26 cellular contexts compared by ENCODE assay signal in genomic region chr3:58171126-58171525, GRCh38. TPM values are rescaled to one million over a fixed set of nuclear protein-coding genes. Genes with fewer than 3 reads are reported as not detected.
DNase-seq lines count a peak whose midpoint lies in the region; ATAC-seq, FAIRE-seq and TF ChIP-seq lines count a peak whose summit lies in the region.
"Had no signal": no experiment of that assay in that cellular context is flagged by ENCODE, and none has a peak within 500 bp of the region (broad histone marks: within the 10 kb centered on the region; RNA-seq: fewer than 3 reads in every experiment).

No MANE protein-coding gene starts in this region.

- no peak for DNase-seq in HepG2 (ENCODE audit: low spot score)
- DNase-seq in right lobe of liver, result no peak
- DNase-seq in esophagus squamous epithelium (lab: John Stamatoyannopoulos, UW), result no peak
- DNase-seq in left colon, result no peak
- no peak for DNase-seq in KBM-7
- no peak for DNase-seq in activated CD8-positive, alpha-beta memory T cell treated with anti-CD3 and anti-CD28 coated beads, Interleukin-2, amount 10 ng/mL, durations not matched to agents 7 days and 5 days
- DNase-seq: 8988T; C1 segment of cervical spinal cord; CD8-positive, alpha-beta memory T cell; EL; GF-D8; NCI-H1105; NCI-H146; NCI-H2029; NCI-H226; NCI-H524 treated with DMSO at 0.1 percent for 48 hours; NCI-H82; SJCRH30 had no signal

- no peak overlapping the region for H2AFZ ChIP-seq in HepG2 (ENCODE audit: low read length)
- H2AFZ ChIP-seq in parathyroid adenoma, result peak overlapping the region; percentile 38

- H3K79me2 ChIP-seq in HepG2 (ENCODE audit: insufficient read depth, low read length), result no peaks in the 10 kb centered on the region
- H3K79me2 ChIP-seq in parathyroid adenoma, result no peaks in the 10 kb centered on the region

- H3K27me3 Mint-ChIP-seq in activated CD8-positive, alpha-beta memory T cell treated with anti-CD3 and anti-CD28 coated beads, Interleukin-2, amount 10 ng/mL, durations not matched to agents 7 days and 5 days, result no peaks in the 10 kb centered on the region

- ATAC-seq in HepG2 (no peak), right lobe of liver (no peak), left colon (no peak)
- ATAC-seq in activated CD8-positive, alpha-beta memory T cell treated with anti-CD3 and anti-CD28 coated beads, Interleukin-2, amount 10 ng/mL, durations not matched to agents 7 days and 5 days, result no peak
- ATAC-seq: HCT116, Panc1 had no signal

- H3K27ac ChIP-seq in HepG2 (ENCODE audit: extremely low read length, insufficient read depth, low read length) (peak overlapping the region; percentile 37), right lobe of liver (peak overlapping the region in 1 of 3 donors; percentile 98), esophagus squamous epithelium (peak overlapping the region in 3 of 4 donors; percentile 6 to 63 (median 46)), parathyroid adenoma (peak overlapping the region; percentile 70)
- H3K27ac ChIP-seq: HL-60, KMS-11, SJCRH30 had no signal

- H3K9me3 ChIP-seq in HepG2 (ENCODE audit: low read length) (no peaks in the 10 kb centered on the region), right lobe of liver (no peaks in the 10 kb centered on the region), esophagus squamous epithelium (no peaks in the 10 kb centered on the region), parathyroid adenoma (ENCODE audit: control insufficient read depth, low read length) (no peaks in the 10 kb centered on the region)
- H3K9me3 ChIP-seq: SJCRH30 had no signal

- in situ Hi-C loops in HepG2 (cut with HindIII; ENCODE audit: extremely low pct_ligation_motif_present, low pct_unique_long_range_greater_than_20kb), result no loop called here
- in situ Hi-C loops in KBM-7 (cut with MboI; ENCODE audit: low pct_unique_long_range_greater_than_20kb, low sequenced_read_pairs), result no loop called here

- H3K36me3 ChIP-seq in HepG2 (replicated peaks in 1 of 2; ENCODE audit: control insufficient read depth in 1 of 2, insufficient read depth in 2 of 2, low read length in 2 of 2) (peaks cover 9 to 28% of the 10 kb centered on the region in 2 experiments), right lobe of liver (peaks cover 0 to 13% (median 9%) of the 10 kb centered on the region in 4 donors), esophagus squamous epithelium (peaks cover 0 to 55% (median 14%) of the 10 kb centered on the region in 3 donors), parathyroid adenoma (ENCODE audit: control insufficient read depth, insufficient read depth, low read length) (no peaks in the 10 kb centered on the region)
- H3K36me3 ChIP-seq: SJCRH30 had no signal

- H3K4me3 ChIP-seq in HepG2 (replicated peaks in 1 of 3; ENCODE audit: insufficient read depth in 1 of 3, low read depth in 2 of 3, low read length in 3 of 3) (no peak overlapping the region), right lobe of liver (no peak overlapping the region), esophagus squamous epithelium (no peak overlapping the region), parathyroid adenoma (ENCODE audit: low read depth, low read length) (no peak overlapping the region)
- H3K4me3 ChIP-seq: SJCRH30 had no signal

- H3K27me3 ChIP-seq in HepG2 (ENCODE audit: control insufficient read depth in 1 of 2, insufficient read depth in 2 of 2, low read length in 2 of 2) (no peaks in the 10 kb centered on the region), right lobe of liver (no peaks in the 10 kb centered on the region), esophagus squamous epithelium (no peaks in the 10 kb centered on the region), parathyroid adenoma (ENCODE audit: control insufficient read depth, insufficient read depth, low read length) (no peaks in the 10 kb centered on the region)
- H3K27me3 ChIP-seq: SJCRH30 had no signal

- no peak for TF ChIP-seq RAD21 in HepG2 (CRISPR knock-in tag; IDR thresholded peaks at IDR 0.05)

- WGBS in HepG2 (ENCODE audit: low lambda C conversion rate), result over 99% methylated on average over 9 of the region's 9 CpGs
- WGBS in right lobe of liver (ENCODE audit: insufficient coverage, low coverage, low lambda C conversion rate, missing lambda C conversion rate), result 84% methylated on average over 7 of the region's 9 CpGs
- 80 to 82% methylated on average over 9 of the region's 9 CpGs for WGBS in esophagus squamous epithelium, 2 donors

- no peaks in the 10 kb centered on the region for H3K36me3 Mint-ChIP-seq in activated CD8-positive, alpha-beta memory T cell treated with anti-CD3 and anti-CD28 coated beads, Interleukin-2, amount 10 ng/mL, durations not matched to agents 7 days and 5 days

- intact Hi-C loops in HepG2 (cut with micrococcal nuclease; ENCODE audit: unreplicated experiment) (loop anchor here (5.0 kb wide), 1 partner anchor 164 kb away; the partner anchor contains the start of gene FLNB), right lobe of liver (cut with DNase I) (loop anchor here (10.0 kb wide), 1 partner anchor 166 kb away; the partner anchor contains the start of gene FLNB (in 2 of the 2)), esophagus squamous epithelium (cut with DNase I) (loop anchor here (5.0 kb wide), 1 partner anchor 164 kb away; the partner anchor contains the start of gene FLNB), left colon (cut with DNase I, micrococcal nuclease) (loop anchor here in 1 of 2 donors (10.0 kb wide), 1 partner anchor 166 kb away; the partner anchor contains the start of gene FLNB)

- H3K9ac ChIP-seq in HepG2 (ENCODE audit: insufficient read depth, low read depth, low read length) (no peak overlapping the region), parathyroid adenoma (no peak overlapping the region)
- H3K9ac ChIP-seq: KMS-11 had no signal

- no TSS peak for BruUV-seq in HepG2 (replicated peaks; lab: Mats Ljungman, UMichigan)

- TF ChIP-seq EP300 in HepG2 (IDR thresholded peaks at IDR 0.05; ENCODE audit: low read depth in 2 of 2, low read length in 2 of 2) (no peak), HepG2 (CRISPR knock-in tag; IDR thresholded peaks at IDR 0.05; ENCODE audit: borderline replicate concordance) (no peak)

- H3K4me2 ChIP-seq in HepG2 (ENCODE audit: low read depth, low read length) (no peak overlapping the region), parathyroid adenoma (ENCODE audit: low read length) (peak overlapping the region; percentile 28)
- H3K4me2 ChIP-seq: KMS-11 had no signal

- POLR2A ChIA-PET in HepG2 (lab: Yijun Ruan, JAX), result no interaction called here

- no peak overlapping the region for H3K27ac Mint-ChIP-seq in activated CD8-positive, alpha-beta memory T cell treated with anti-CD3 and anti-CD28 coated beads, Interleukin-2, amount 10 ng/mL, durations not matched to agents 7 days and 5 days

- H3K4me1 ChIP-seq in HepG2 (ENCODE audit: insufficient read depth, low read length), result peaks cover 94% of the 10 kb centered on the region
- peaks cover 3 to 69% (median 32%) of the 10 kb centered on the region in 4 donors for H3K4me1 ChIP-seq in right lobe of liver
- H3K4me1 ChIP-seq in esophagus squamous epithelium, result peaks cover 0 to 48% (median 21%) of the 10 kb centered on the region in 3 donors
- peaks cover 34% of the 10 kb centered on the region for H3K4me1 ChIP-seq in parathyroid adenoma

- CTCF ChIA-PET in HepG2 (lab: Yijun Ruan, JAX; ENCODE audit: low intra/inter-chr PET ratio, low total read pairs), result no interaction called here
- CTCF ChIA-PET in activated CD8-positive, alpha-beta memory T cell treated with anti-CD3 and anti-CD28 coated beads, Interleukin-2, amount 10 ng/mL, durations not matched to agents 7 days and 5 days (lab: Charles Lee), result no interaction called here

- H3K9me3 Mint-ChIP-seq in activated CD8-positive, alpha-beta memory T cell treated with anti-CD3 and anti-CD28 coated beads, Interleukin-2, amount 10 ng/mL, durations not matched to agents 7 days and 5 days (ENCODE audit: low read depth), result no peaks in the 10 kb centered on the region
- H3K9me3 Mint-ChIP-seq: CD8-positive, alpha-beta memory T cell had no signal

- H3K4me1 Mint-ChIP-seq in activated CD8-positive, alpha-beta memory T cell treated with anti-CD3 and anti-CD28 coated beads, Interleukin-2, amount 10 ng/mL, durations not matched to agents 7 days and 5 days, result no peaks in the 10 kb centered on the region
- H3K4me1 Mint-ChIP-seq: CD8-positive, alpha-beta memory T cell had no signal

- no peak overlapping the region for H3K4me3 Mint-ChIP-seq in activated CD8-positive, alpha-beta memory T cell treated with anti-CD3 and anti-CD28 coated beads, Interleukin-2, amount 10 ng/mL, durations not matched to agents 7 days and 5 days
- H3K4me3 Mint-ChIP-seq: CD8-positive, alpha-beta memory T cell had no signal

- H4K20me1 ChIP-seq in HepG2 (ENCODE audit: insufficient read depth, low read length), result no peaks in the 10 kb centered on the region; the same call in 1 of the 2 replicates

- FAIRE-seq in HepG2 (lab: Jason Lieb, UNC), result no peak
- FAIRE-seq: D721Med, H1 had no signal

- no peak for TF ChIP-seq CTCF in HepG2 (CRISPR knock-in tag; IDR thresholded peaks at IDR 0.05)
- no peak for TF ChIP-seq CTCF in right lobe of liver (IDR thresholded peaks at IDR 0.05)
- no peak for TF ChIP-seq CTCF in esophagus squamous epithelium (IDR thresholded peaks at IDR 0.05)
- no peak for TF ChIP-seq CTCF in parathyroid adenoma (IDR thresholded peaks at IDR 0.05)

- TF ChIP-seq POLR2A in HepG2 (IDR thresholded peaks at IDR 0.05; ENCODE audit: insufficient read depth in 1 of 2, low read depth in 2 of 2, low read length in 2 of 2), result no peak
- TF ChIP-seq POLR2A in right lobe of liver (IDR thresholded peaks at IDR 0.05), result no peak
- TF ChIP-seq POLR2A in esophagus squamous epithelium (IDR thresholded peaks at IDR 0.05), result no peak

RNA-seq across cellular contexts. Expression of gene DNASE1L3, which starts 39.6 kb away (rescaled TPM):
- total RNA-seq in HepG2 (2016; rRNA removed; fragmentation: Illumina TruSeq; extraction: Trizol) (0.55 and 0.86 TPM in 2 replicates), right lobe of liver (100 to 1,000 TPM in 1 of 6 experiments, 10 to 100 TPM in 5; 32.9 to 134 (median 61.0) TPM), esophagus squamous epithelium (10 to 100 TPM in 3 of 4 donors, 1 to 10 TPM in 1; 8.3 to 15.3 (median 11.9) TPM), left colon (1 to 10 TPM; 1.2 to 8.1 TPM)
- total RNA-seq in HepG2 (2016; cell fraction: cytosol; rRNA removed; fragmentation: Illumina TruSeq; extraction: Trizol; ENCODE audit: low read depth), result 0.30 TPM in 1 of 2 replicates, not detected in the other
- 0.61 and 0.73 TPM in 2 replicates for total RNA-seq in HepG2 (2016; cell fraction: insoluble cytoplasmic fraction; rRNA removed; fragmentation: Illumina TruSeq; extraction: Trizol)
- 0.53 and 1.1 TPM in 2 replicates for total RNA-seq in HepG2 (2016; cell fraction: membrane; rRNA removed; fragmentation: Illumina TruSeq; extraction: Trizol)
- total RNA-seq in HepG2 (2016; cell fraction: nucleus; rRNA removed; fragmentation: Illumina TruSeq; extraction: Trizol), result 0.22 TPM in 1 of 2 replicates, not detected in the other
- polyA plus RNA-seq in HepG2 (2011; rRNA removed), result 1.0 and 1.7 TPM in 2 replicates
- 1.0 and 1.3 TPM in 2 replicates for polyA plus RNA-seq in HepG2 (2011; cell fraction: cytosol; rRNA removed)
- polyA plus RNA-seq in HepG2 (2011; cell fraction: nucleus; rRNA removed), result 0.43 and 0.51 TPM in 2 replicates
- 0.33 and 2.5 TPM in 2 replicates for polyA plus RNA-seq in HepG2 (2012)
- polyA plus RNA-seq in HepG2 (2016; cell fraction: cytosol; fragmentation: Illumina TruSeq; extraction: Trizol; ENCODE audit: low read depth), result 0.27 and 0.35 TPM in 2 replicates
- polyA plus RNA-seq in HepG2 (2016; cell fraction: insoluble cytoplasmic fraction; fragmentation: Illumina TruSeq; extraction: Trizol; ENCODE audit: low read depth), result 0.44 and 0.59 TPM in 2 replicates
- 0.34 and 0.37 TPM in 2 replicates for polyA plus RNA-seq in HepG2 (2016; cell fraction: membrane; fragmentation: Illumina TruSeq; extraction: Trizol; ENCODE audit: low read depth)
- 0.55 TPM in 1 of 2 replicates, not detected in the other for polyA plus RNA-seq in HepG2 (2016; cell fraction: nucleus; fragmentation: Illumina TruSeq; extraction: Trizol; ENCODE audit: insufficient read depth, low read depth)
- polyA minus RNA-seq in HepG2 (2011; rRNA and poly(A)+ RNA removed; ENCODE audit: low replicate concordance), result 0.14 and 1.8 TPM in 2 replicates
- polyA minus RNA-seq in HepG2 (2011; cell fraction: cytosol; rRNA and poly(A)+ RNA removed), result 0.88 TPM in 1 of 2 replicates, not detected in the other
- polyA minus RNA-seq in HepG2 (2011; cell fraction: nucleus; rRNA and poly(A)+ RNA removed), result 0.77 and 0.87 TPM in 2 replicates
- not detected for total RNA-seq in activated CD8-positive, alpha-beta memory T cell treated with anti-CD3 and anti-CD28 coated beads, Interleukin-2, amount 10 ng/mL, durations not matched to agents 7 days and 5 days
- total RNA-seq: CD8-positive, alpha-beta memory T cell; H1; HT-29; SJCRH30 had no signal
- polyA plus RNA-seq: CD8-positive, alpha-beta memory T cell; H1 had no signal
